In genomic region chr2:39537150-39537549, GRCh38 we compare ENCODE assay signal across 22 cellular contexts.
A peak's percentile ranks its signal among the peaks of the same experiment; 100 is the strongest.
DNase-seq lines count a peak whose midpoint lies in the region; ATAC-seq and TF ChIP-seq lines count a peak whose summit lies in the region.
"Had no signal": no experiment of that assay in that cellular context is flagged by ENCODE, and none has a peak within 500 bp of the region (broad histone marks: within the 10 kb centered on the region; RNA-seq: fewer than 3 reads in every experiment).

No MANE protein-coding gene starts in this region.

- H3K36me3 ChIP-seq in mucosa of descending colon (ENCODE audit: low read depth): no peaks in the 10 kb centered on the region

- no peak overlapping the region for H3K4me3 ChIP-seq in mucosa of descending colon
- H3K4me3 ChIP-seq: GM12878 had no signal

- H3K4me3 Mint-ChIP-seq in activated CD4-positive, alpha-beta T cell treated with anti-CD3 and anti-CD28 coated beads for 36 hours: no peak overlapping the region
- no peak overlapping the region for H3K4me3 Mint-ChIP-seq in activated naive CD4-positive, alpha-beta T cell treated with anti-CD3 and anti-CD28 coated beads for 36 hours
- H3K4me3 Mint-ChIP-seq in activated T-helper 2 cell treated with anti-CD3 and anti-CD28 coated beads, Interferon-gamma antibody, Interleukin-2, Interleukin-4, amounts not matched to agents 10 μg/mL and 5 μg/mL and 100 μg/mL, durations not matched to agents 14 hours and 24 hours and 36 hours (ENCODE audit: low read depth): no peak overlapping the region
- no peak overlapping the region for H3K4me3 Mint-ChIP-seq in stimulated activated effector memory CD8-positive, alpha-beta T cell treated with anti-CD3 and anti-CD28 coated beads, Interleukin-12 subunit alpha, Interleukin-12 subunit beta, amount 100 ng/mL, for 72 hours
- H3K4me3 Mint-ChIP-seq: CD8-positive, alpha-beta T cell had no signal

- POLR2A ChIA-PET in activated CD4-positive, alpha-beta T cell treated with anti-CD3 and anti-CD28 coated beads for 36 hours (lab: Charles Lee): interaction anchor here (0.6 kb wide), 1 partner anchor 28 kb away, joined by 4 read pairs; no protein-coding TSS in a partner anchor

- H3K27ac Mint-ChIP-seq in activated CD4-positive, alpha-beta T cell treated with anti-CD3 and anti-CD28 coated beads for 36 hours: no peak overlapping the region
- H3K27ac Mint-ChIP-seq in activated naive CD4-positive, alpha-beta T cell treated with anti-CD3 and anti-CD28 coated beads for 36 hours: peak overlapping the region; percentile 39
- peak overlapping the region; percentile 18 for H3K27ac Mint-ChIP-seq in activated T-helper 2 cell treated with anti-CD3 and anti-CD28 coated beads, Interferon-gamma antibody, Interleukin-2, Interleukin-4, amounts not matched to agents 10 μg/mL and 5 μg/mL and 100 μg/mL, durations not matched to agents 14 hours and 24 hours and 36 hours
- no peak overlapping the region for H3K27ac Mint-ChIP-seq in stimulated activated effector memory CD8-positive, alpha-beta T cell treated with anti-CD3 and anti-CD28 coated beads, Interleukin-12 subunit alpha, Interleukin-12 subunit beta, amount 100 ng/mL, for 72 hours
- H3K27ac Mint-ChIP-seq: CD8-positive, alpha-beta T cell had no signal

- peaks cover 2% of the 10 kb centered on the region for H3K36me3 Mint-ChIP-seq in activated CD4-positive, alpha-beta T cell treated with anti-CD3 and anti-CD28 coated beads for 36 hours (ENCODE audit: low read depth)
- no peaks in the 10 kb centered on the region for H3K36me3 Mint-ChIP-seq in activated naive CD4-positive, alpha-beta T cell treated with anti-CD3 and anti-CD28 coated beads for 36 hours (ENCODE audit: low read depth)
- no peaks in the 10 kb centered on the region for H3K36me3 Mint-ChIP-seq in activated T-helper 2 cell treated with anti-CD3 and anti-CD28 coated beads, Interferon-gamma antibody, Interleukin-2, Interleukin-4, amounts not matched to agents 10 μg/mL and 5 μg/mL and 100 μg/mL, durations not matched to agents 14 hours and 24 hours and 36 hours (ENCODE audit: low read depth)
- no peaks in the 10 kb centered on the region for H3K36me3 Mint-ChIP-seq in stimulated activated effector memory CD8-positive, alpha-beta T cell treated with anti-CD3 and anti-CD28 coated beads, Interleukin-12 subunit alpha, Interleukin-12 subunit beta, amount 100 ng/mL, for 72 hours
- H3K36me3 Mint-ChIP-seq: CD8-positive, alpha-beta T cell had no signal

- intact Hi-C loops in activated CD4-positive, alpha-beta T cell treated with anti-CD3 and anti-CD28 coated beads for 36 hours (cut with DNase I, micrococcal nuclease): loop anchor here (1.0 to 10.0 kb wide), 3 partner anchors 44 to 198 kb away; no protein-coding TSS in a partner anchor
- intact Hi-C loops in activated naive CD4-positive, alpha-beta T cell treated with anti-CD3 and anti-CD28 coated beads for 36 hours (cut with micrococcal nuclease): loop anchor here (1.0 to 5.0 kb wide), 3 partner anchors 24 to 195 kb away; no protein-coding TSS in a partner anchor
- intact Hi-C loops in activated T-helper 2 cell treated with anti-CD3 and anti-CD28 coated beads, Interferon-gamma antibody, Interleukin-2, Interleukin-4, amounts not matched to agents 10 μg/mL and 5 μg/mL and 100 μg/mL, durations not matched to agents 14 hours and 24 hours and 36 hours (cut with micrococcal nuclease): no loop called here
- intact Hi-C loops in mucosa of descending colon (cut with DNase I, micrococcal nuclease): no loop called here

- DNase-seq in activated CD4-positive, alpha-beta T cell treated with anti-CD3 and anti-CD28 coated beads for 36 hours: peak; percentile 7
- no peak for DNase-seq in activated CD4-positive, alpha-beta T cell treated with anti-CD3 and anti-CD28 coated beads, Interleukin-2, amount 50 U/mL, for 4 hours
- peak; percentile 19 for DNase-seq in activated naive CD4-positive, alpha-beta T cell treated with anti-CD3 and anti-CD28 coated beads for 36 hours
- DNase-seq in activated naive CD4-positive, alpha-beta T cell treated with Interleukin-2 at 50 U/mL for 16 hours: no peak
- DNase-seq in activated T-helper 2 cell treated with anti-CD3 and anti-CD28 coated beads, Interferon-gamma antibody, Interleukin-2, Interleukin-4, amounts not matched to agents 10 μg/mL and 5 μg/mL and 100 μg/mL, durations not matched to agents 14 hours and 24 hours and 36 hours (ENCODE audit: low spot score): no peak
- no peak for DNase-seq in stimulated activated effector memory CD8-positive, alpha-beta T cell treated with anti-CD3 and anti-CD28 coated beads, Interleukin-12 subunit alpha, Interleukin-12 subunit beta, amount 100 ng/mL, for 72 hours (ENCODE audit: low spot score in 2 of 2)
- DNase-seq in mucosa of descending colon: no peak
- DNase-seq: 8988T; AML-193; C1 segment of cervical spinal cord; CD8-positive, alpha-beta T cell; DND-41; KG1; NCI-H1092; NCI-H1436; NCI-H187 treated with DMSO at 0.1 percent for 48 hours; NCI-H2107; NCI-H446 treated with DMSO at 0.1 percent for 48 hours; NCI-H526 treated with DMSO at 0.1 percent for 48 hours had no signal

- no peaks in the 10 kb centered on the region for H3K9me3 ChIP-seq in mucosa of descending colon

- no peaks in the 10 kb centered on the region for H3K4me1 ChIP-seq in mucosa of descending colon (ENCODE audit: low read depth)

- peak; percentile 82 for ATAC-seq in activated CD4-positive, alpha-beta T cell treated with anti-CD3 and anti-CD28 coated beads for 36 hours
- peak; percentile 51 for ATAC-seq in stimulated activated effector memory CD8-positive, alpha-beta T cell treated with anti-CD3 and anti-CD28 coated beads, Interleukin-12 subunit alpha, Interleukin-12 subunit beta, amount 100 ng/mL, for 72 hours
- ATAC-seq in mucosa of descending colon (no peak), HG02981 (IDR thresholded peaks at IDR 0.05; ENCODE audit: unreplicated experiment) (no peak)
- ATAC-seq: CD8-positive, alpha-beta T cell; GM12878; HepG2 had no signal

- TF ChIP-seq CTCF in mucosa of descending colon (IDR thresholded peaks at IDR 0.05): no peak

- H3K27me3 Mint-ChIP-seq in activated CD4-positive, alpha-beta T cell treated with anti-CD3 and anti-CD28 coated beads for 36 hours: peaks cover 3% of the 10 kb centered on the region
- H3K27me3 Mint-ChIP-seq in activated naive CD4-positive, alpha-beta T cell treated with anti-CD3 and anti-CD28 coated beads for 36 hours (ENCODE audit: low read depth): no peaks in the 10 kb centered on the region
- peaks cover 5% of the 10 kb centered on the region for H3K27me3 Mint-ChIP-seq in activated T-helper 2 cell treated with anti-CD3 and anti-CD28 coated beads, Interferon-gamma antibody, Interleukin-2, Interleukin-4, amounts not matched to agents 10 μg/mL and 5 μg/mL and 100 μg/mL, durations not matched to agents 14 hours and 24 hours and 36 hours (ENCODE audit: low read depth)

- peaks cover 13% of the 10 kb centered on the region for H3K4me1 Mint-ChIP-seq in activated CD4-positive, alpha-beta T cell treated with anti-CD3 and anti-CD28 coated beads for 36 hours
- H3K4me1 Mint-ChIP-seq in activated naive CD4-positive, alpha-beta T cell treated with anti-CD3 and anti-CD28 coated beads for 36 hours (ENCODE audit: low read depth): peaks cover 16% of the 10 kb centered on the region
- peaks cover 11% of the 10 kb centered on the region for H3K4me1 Mint-ChIP-seq in activated T-helper 2 cell treated with anti-CD3 and anti-CD28 coated beads, Interferon-gamma antibody, Interleukin-2, Interleukin-4, amounts not matched to agents 10 μg/mL and 5 μg/mL and 100 μg/mL, durations not matched to agents 14 hours and 24 hours and 36 hours (ENCODE audit: low read depth)
- H3K4me1 Mint-ChIP-seq in stimulated activated effector memory CD8-positive, alpha-beta T cell treated with anti-CD3 and anti-CD28 coated beads, Interleukin-12 subunit alpha, Interleukin-12 subunit beta, amount 100 ng/mL, for 72 hours: no peaks in the 10 kb centered on the region

- H3K9me3 Mint-ChIP-seq in activated CD4-positive, alpha-beta T cell treated with anti-CD3 and anti-CD28 coated beads for 36 hours (ENCODE audit: low read depth): no peaks in the 10 kb centered on the region
- no peaks in the 10 kb centered on the region for H3K9me3 Mint-ChIP-seq in activated naive CD4-positive, alpha-beta T cell treated with anti-CD3 and anti-CD28 coated beads for 36 hours
- H3K9me3 Mint-ChIP-seq in activated T-helper 2 cell treated with anti-CD3 and anti-CD28 coated beads, Interferon-gamma antibody, Interleukin-2, Interleukin-4, amounts not matched to agents 10 μg/mL and 5 μg/mL and 100 μg/mL, durations not matched to agents 14 hours and 24 hours and 36 hours: peaks cover 3% of the 10 kb centered on the region
- H3K9me3 Mint-ChIP-seq in stimulated activated effector memory CD8-positive, alpha-beta T cell treated with anti-CD3 and anti-CD28 coated beads, Interleukin-12 subunit alpha, Interleukin-12 subunit beta, amount 100 ng/mL, for 72 hours: no peaks in the 10 kb centered on the region
- H3K9me3 Mint-ChIP-seq: CD8-positive, alpha-beta T cell had no signal

- CTCF ChIA-PET in activated CD4-positive, alpha-beta T cell treated with anti-CD3 and anti-CD28 coated beads for 36 hours (lab: Charles Lee): interaction anchor here (1.2 kb wide), 1 partner anchor 85 kb away, joined by 3 read pairs; no protein-coding TSS in a partner anchor
- CTCF ChIA-PET in activated naive CD4-positive, alpha-beta T cell treated with anti-CD3 and anti-CD28 coated beads for 36 hours (lab: Charles Lee): interaction anchor here (1.0 kb wide), 1 partner anchor 13 kb away, joined by 3 read pairs; no protein-coding TSS in a partner anchor

Comparison
In these comparisons a context has a peak if more than half of its experiments do, and no peak if none do; other contexts are left out.
1. DNase-seq: peak in activated CD4-positive, alpha-beta T cell treated with anti-CD3 and anti-CD28 coated beads for 36 hours (single experiment) and activated naive CD4-positive, alpha-beta T cell treated with anti-CD3 and anti-CD28 coated beads for 36 hours (single experiment); none in activated CD4-positive, alpha-beta T cell treated with anti-CD3 and anti-CD28 coated beads, Interleukin-2, amount 50 U/mL, for 4 hours (0 of 2), activated naive CD4-positive, alpha-beta T cell treated with Interleukin-2 at 50 U/mL for 16 hours (single experiment), activated T-helper 2 cell treated with anti-CD3 and anti-CD28 coated beads, Interferon-gamma antibody, Interleukin-2, Interleukin-4, amounts not matched to agents 10 μg/mL and 5 μg/mL and 100 μg/mL, durations not matched to agents 14 hours and 24 hours and 36 hours (single experiment), stimulated activated effector memory CD8-positive, alpha-beta T cell treated with anti-CD3 and anti-CD28 coated beads, Interleukin-12 subunit alpha, Interleukin-12 subunit beta, amount 100 ng/mL, for 72 hours (0 of 2) and mucosa of descending colon (0 of 3).
2. ATAC-seq: peak in activated CD4-positive, alpha-beta T cell treated with anti-CD3 and anti-CD28 coated beads for 36 hours (single experiment) and stimulated activated effector memory CD8-positive, alpha-beta T cell treated with anti-CD3 and anti-CD28 coated beads, Interleukin-12 subunit alpha, Interleukin-12 subunit beta, amount 100 ng/mL, for 72 hours (single experiment); none in mucosa of descending colon (single experiment) and HG02981 (single experiment).
3. H3K27ac Mint-ChIP-seq: peak in activated naive CD4-positive, alpha-beta T cell treated with anti-CD3 and anti-CD28 coated beads for 36 hours (single experiment) and activated T-helper 2 cell treated with anti-CD3 and anti-CD28 coated beads, Interferon-gamma antibody, Interleukin-2, Interleukin-4, amounts not matched to agents 10 μg/mL and 5 μg/mL and 100 μg/mL, durations not matched to agents 14 hours and 24 hours and 36 hours (single experiment); none in activated CD4-positive, alpha-beta T cell treated with anti-CD3 and anti-CD28 coated beads for 36 hours (single experiment) and stimulated activated effector memory CD8-positive, alpha-beta T cell treated with anti-CD3 and anti-CD28 coated beads, Interleukin-12 subunit alpha, Interleukin-12 subunit beta, amount 100 ng/mL, for 72 hours (single experiment).
4. intact Hi-C loops: an anchor here in activated CD4-positive, alpha-beta T cell treated with anti-CD3 and anti-CD28 coated beads for 36 hours (1.0 to 10.0 kb wide) and activated naive CD4-positive, alpha-beta T cell treated with anti-CD3 and anti-CD28 coated beads for 36 hours (1.0 to 5.0 kb wide); none called in activated T-helper 2 cell treated with anti-CD3 and anti-CD28 coated beads, Interferon-gamma antibody, Interleukin-2, Interleukin-4, amounts not matched to agents 10 μg/mL and 5 μg/mL and 100 μg/mL, durations not matched to agents 14 hours and 24 hours and 36 hours and mucosa of descending colon.